In genomic region chr1:44926311-44926781, GRCh38 we compare ENCODE assay signal across 17 cellular contexts.
DNase-seq lines count a peak whose midpoint lies in the region; ATAC-seq and TF ChIP-seq lines count a peak whose summit lies in the region.
"Had no signal": no experiment of that assay in that cellular context is flagged by ENCODE, and none has a peak within 500 bp of the region (broad histone marks: within the 10 kb centered on the region; RNA-seq: fewer than 3 reads in every experiment).

No MANE protein-coding gene starts in this region.

- no peak overlapping the region for H3K4me3 ChIP-seq in spleen
- H3K4me3 ChIP-seq: SK-N-MC had no signal

- H3K9me3 Mint-ChIP-seq in osteocyte (ENCODE audit: unreplicated experiment) = peaks cover 3% of the 10 kb centered on the region
- H3K9me3 Mint-ChIP-seq: activated CD4-positive, alpha-beta T cell treated with anti-CD3 and anti-CD28 coated beads, Interleukin-2, amount 10 ng/mL, durations not matched to agents 24 days and 14 days; activated naive CD8-positive, alpha-beta T cell treated with anti-CD3 and anti-CD28 coated beads, Interleukin-2, amount 50 U/mL, for 24 hours; natural killer cell had no signal

- H3K27me3 ChIP-seq in spleen (replicated peaks in 1 of 7) = no peaks in the 10 kb centered on the region
- H3K27me3 ChIP-seq: BE2C had no signal

- H3K4me3 Mint-ChIP-seq in osteocyte (ENCODE audit: unreplicated experiment) = peak overlapping the region; percentile 24
- H3K4me3 Mint-ChIP-seq: activated CD4-positive, alpha-beta T cell treated with anti-CD3 and anti-CD28 coated beads, Interleukin-2, amount 10 ng/mL, durations not matched to agents 24 days and 14 days; activated naive CD8-positive, alpha-beta T cell treated with anti-CD3 and anti-CD28 coated beads, Interleukin-2, amount 50 U/mL, for 24 hours; natural killer cell had no signal

- H3K36me3 Mint-ChIP-seq in osteocyte (ENCODE audit: unreplicated experiment) = peaks cover 8% of the 10 kb centered on the region
- H3K36me3 Mint-ChIP-seq: natural killer cell had no signal

- H3K4me1 ChIP-seq in spleen = peaks cover 0 to 8% (median 0%) of the 10 kb centered on the region in 6 donors
- H3K4me1 ChIP-seq: BE2C had no signal

- ATAC-seq in HG02885 (IDR thresholded peaks at IDR 0.05; ENCODE audit: poor library complexity, unreplicated experiment) = no peak
- ATAC-seq: activated naive CD8-positive, alpha-beta T cell treated with anti-CD3 and anti-CD28 coated beads, Interleukin-2, amount 50 U/mL, for 24 hours; natural killer cell; PC-3 had no signal

- DNase-seq in AG09319 (ENCODE audit: extremely low read depth, low read depth) (peak; percentile 56), M059J (ENCODE audit: low read depth) (peak; percentile 24), dedifferentiated amniotic fluid mesenchymal stem cell (ENCODE audit: extremely low spot score) (peak; percentile 58), osteocyte (ENCODE audit: extremely low spot score, unreplicated experiment) (no peak), spleen (no peak), pons (ENCODE audit: low spot score) (no peak), RPMI8226 (no peak)
- DNase-seq: activated CD4-positive, alpha-beta T cell treated with anti-CD3 and anti-CD28 coated beads, Interleukin-2, amount 10 ng/mL, durations not matched to agents 24 days and 14 days; activated naive CD8-positive, alpha-beta T cell treated with anti-CD3 and anti-CD28 coated beads, Interleukin-2, amount 50 U/mL, for 24 hours; activated T-cell treated with anti-CD3 and anti-CD28 coated beads, Interleukin-2, amount 50 U/mL, for 1 hour; BE2C; natural killer cell; NCI-H2107; PC-3; stimulated activated CD4-positive, alpha-beta T cell treated with anti-CD3 and anti-CD28 coated beads, Interleukin-1b, Interleukin-23, amount 100 ng/mL, for 48 hours had no signal

- peaks cover 0 to 37% (median 2%) of the 10 kb centered on the region in 6 donors for H3K36me3 ChIP-seq in spleen
- H3K36me3 ChIP-seq: BE2C had no signal

- intact Hi-C loops in spleen (cut with DNase I; ENCODE audit: low total_unique reads) = no loop called here

- TF ChIP-seq CTCF in AG09319 (IDR thresholded peaks at IDR 0.05; ENCODE audit: low read depth, low read length) = no peak
- no peak for TF ChIP-seq CTCF in osteocyte (IDR thresholded peaks at IDR 0.05)
- TF ChIP-seq CTCF in spleen (IDR thresholded peaks at IDR 0.05 in 8 of 11, conservative IDR thresholded peaks at IDR 0.05 in 3 of 11) = no peak

- H3K4me1 Mint-ChIP-seq in osteocyte (ENCODE audit: unreplicated experiment) = peaks cover 66% of the 10 kb centered on the region
- H3K4me1 Mint-ChIP-seq: natural killer cell had no signal

- H3K27ac ChIP-seq in spleen = no peak overlapping the region
- H3K27ac ChIP-seq: SK-N-MC had no signal

- H3K27me3 Mint-ChIP-seq in osteocyte (ENCODE audit: unreplicated experiment) = no peaks in the 10 kb centered on the region
- H3K27me3 Mint-ChIP-seq: activated CD4-positive, alpha-beta T cell treated with anti-CD3 and anti-CD28 coated beads, Interleukin-2, amount 10 ng/mL, durations not matched to agents 24 days and 14 days; activated naive CD8-positive, alpha-beta T cell treated with anti-CD3 and anti-CD28 coated beads, Interleukin-2, amount 50 U/mL, for 24 hours had no signal

- H3K9me3 ChIP-seq in spleen = peaks cover 0 to 3% (median 0%) of the 10 kb centered on the region in 8 donors
- H3K9me3 ChIP-seq: BE2C had no signal

- peak overlapping the region; percentile 97 for H3K27ac Mint-ChIP-seq in osteocyte (ENCODE audit: unreplicated experiment)
- H3K27ac Mint-ChIP-seq: activated CD4-positive, alpha-beta T cell treated with anti-CD3 and anti-CD28 coated beads, Interleukin-2, amount 10 ng/mL, durations not matched to agents 24 days and 14 days; activated naive CD8-positive, alpha-beta T cell treated with anti-CD3 and anti-CD28 coated beads, Interleukin-2, amount 50 U/mL, for 24 hours; natural killer cell had no signal

- no peak for TF ChIP-seq POLR2A in spleen (IDR thresholded peaks at IDR 0.05)

- WGBS in spleen, 5 donors = 89 to 100% (median 96%) methylated on average over 1 of the region's 1 CpG

Comparison
In these comparisons a context has a peak if more than half of its experiments do, and no peak if none do; other contexts are left out.
1. DNase-seq: peak in AG09319 (single experiment), M059J (single experiment) and dedifferentiated amniotic fluid mesenchymal stem cell (single experiment); none in osteocyte (single experiment), spleen (single experiment), pons (single experiment) and RPMI8226 (single experiment).